9 cellular contexts compared by ENCODE assay signal in genomic region chr13:31703780-31704179, GRCh38. TPM values are rescaled to one million over a fixed set of nuclear protein-coding genes. Genes with fewer than 3 reads are reported as not detected.
"Had no signal": no experiment of that assay in that cellular context is flagged by ENCODE, and none has a peak within 500 bp of the region (broad histone marks: within the 10 kb centered on the region; RNA-seq: fewer than 3 reads in every experiment).

No MANE protein-coding gene starts in this region.

- H3K4me2 ChIP-seq: GM23338 had no signal

- H2AFZ ChIP-seq: GM23338 had no signal

- DNase-seq: H9, HCEC 1CT, KBM-7 had no signal

- H3K4me3 ChIP-seq: GM23338 had no signal

- FAIRE-seq: H1, H54, HTR-8/SVneo had no signal

- ATAC-seq: GM23338 had no signal

RNA-seq across cellular contexts. Expression of gene RXFP2, which starts 35.5 kb away (rescaled TPM):
- total RNA-seq: GM23338, H1, H9, HT-29 had no signal
- polyA plus RNA-seq: GM23338, H1, IgD-negative memory B cell had no signal
